Comparison of ENCODE assay signal across 2 cellular contexts in genomic region chr16:4733211-4733742, GRCh38.
TF ChIP-seq lines count a peak whose summit lies in the region.

No MANE protein-coding gene starts in this region.

TF ChIP-seq in SK-N-SH, 30 proteins besides CTCF, POLR2A, EP300 and RAD21:
- TF ChIP-seq FOXJ3 (CRISPR knock-in tag; IDR thresholded peaks at IDR 0.05) (no peak), MXI1 (IDR thresholded peaks at IDR 0.05; ENCODE audit: low read depth, low read length) (0 out of 2 replicates have a peak, but pooled peaks have one; percentile 1)
TF ChIP-seq in SK-N-SH: peak in this region for 1.

TF ChIP-seq in SK-N-SH treated with all-trans-retinoic acid at 6 μM for 48 hours, 23 proteins besides CTCF, POLR2A, EP300 and RAD21:
- TF ChIP-seq ESRRG (CRISPR knock-in tag; IDR thresholded peaks at IDR 0.05) (no peak), ZFP3 (CRISPR knock-in tag; IDR thresholded peaks at IDR 0.05) (no peak), ZC3H10 (CRISPR knock-in tag; IDR thresholded peaks at IDR 0.05) (no peak), CSRNP3 (CRISPR knock-in tag; IDR thresholded peaks at IDR 0.05) (no peak), GLIS3 (CRISPR knock-in tag; IDR thresholded peaks at IDR 0.05) (no peak), ZFP30 (CRISPR knock-in tag; IDR thresholded peaks at IDR 0.05) (no peak), CSDC2 (CRISPR knock-in tag; IDR thresholded peaks at IDR 0.05) (no peak), PPARA (CRISPR knock-in tag; IDR thresholded peaks at IDR 0.05; ENCODE audit: borderline replicate concordance) (no peak), ISL1 (CRISPR knock-in tag; IDR thresholded peaks at IDR 0.05) (no peak), BACH2 (CRISPR knock-in tag; IDR thresholded peaks at IDR 0.05; ENCODE audit: borderline replicate concordance) (no peak), TCF4 (CRISPR knock-in tag; IDR thresholded peaks at IDR 0.05; ENCODE audit: borderline replicate concordance) (no peak), ZNF8 (CRISPR knock-in tag; IDR thresholded peaks at IDR 0.05) (no peak), ARNTL (CRISPR knock-in tag; IDR thresholded peaks at IDR 0.05; ENCODE audit: borderline replicate concordance, low read depth) (no peak), ZNF565 (CRISPR knock-in tag; conservative IDR thresholded peaks at IDR 0.05; ENCODE audit: low read depth) (no peak), SNAI2 (CRISPR knock-in tag; IDR thresholded peaks at IDR 0.05) (no peak)
TF ChIP-seq in SK-N-SH treated with all-trans-retinoic acid at 6 μM for 48 hours: peak in this region for 0.
